Comparison of ENCODE assay signal across 1 cellular context in the genomic region with DNA sequence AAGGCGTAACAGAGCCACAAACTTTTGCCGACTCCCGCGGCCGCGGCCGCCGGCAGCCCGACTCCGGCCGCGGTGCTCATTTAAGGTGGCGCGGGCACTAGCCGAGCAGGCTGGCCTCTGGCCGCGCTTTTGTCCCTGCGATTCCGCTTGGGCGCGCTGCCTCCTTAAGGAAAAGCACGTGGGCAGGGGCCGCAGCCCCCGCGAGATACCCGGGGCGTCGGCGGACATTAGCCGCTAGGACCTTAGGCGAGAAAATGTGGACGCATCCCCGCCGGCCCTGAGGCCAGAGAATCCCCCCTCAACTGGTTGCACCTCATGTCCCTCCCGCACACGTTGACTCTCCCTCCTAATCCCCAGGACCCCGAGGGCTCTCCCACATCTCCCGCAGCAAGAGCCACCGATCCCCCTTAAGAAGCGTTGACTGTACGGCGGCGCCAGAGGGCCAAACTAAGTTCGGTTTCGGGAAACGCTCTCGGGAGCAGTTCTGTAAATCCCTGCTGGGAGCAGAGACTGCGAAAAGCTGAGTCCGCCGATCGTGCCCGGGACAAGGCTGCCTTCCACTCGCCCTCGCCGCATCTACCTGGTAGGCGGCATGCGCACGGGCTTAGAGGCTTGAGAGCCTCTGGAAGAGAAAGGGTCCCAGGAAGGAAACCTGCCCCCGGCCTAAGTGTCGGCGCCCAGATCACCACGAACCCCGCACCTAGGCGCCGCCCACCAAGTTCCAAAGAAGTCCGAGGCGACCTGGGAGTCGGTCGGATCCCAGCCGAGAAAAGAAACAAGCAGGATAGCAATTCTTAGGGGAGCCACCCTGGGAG.
TF ChIP-seq lines count a peak whose summit lies in the region.

No MANE protein-coding gene starts in this region.

TF ChIP-seq in HepG2, 621 proteins besides CTCF, POLR2A, EP300 and RAD21 (continued from another document and continues in another):
- TF ChIP-seq, protein P1, sequence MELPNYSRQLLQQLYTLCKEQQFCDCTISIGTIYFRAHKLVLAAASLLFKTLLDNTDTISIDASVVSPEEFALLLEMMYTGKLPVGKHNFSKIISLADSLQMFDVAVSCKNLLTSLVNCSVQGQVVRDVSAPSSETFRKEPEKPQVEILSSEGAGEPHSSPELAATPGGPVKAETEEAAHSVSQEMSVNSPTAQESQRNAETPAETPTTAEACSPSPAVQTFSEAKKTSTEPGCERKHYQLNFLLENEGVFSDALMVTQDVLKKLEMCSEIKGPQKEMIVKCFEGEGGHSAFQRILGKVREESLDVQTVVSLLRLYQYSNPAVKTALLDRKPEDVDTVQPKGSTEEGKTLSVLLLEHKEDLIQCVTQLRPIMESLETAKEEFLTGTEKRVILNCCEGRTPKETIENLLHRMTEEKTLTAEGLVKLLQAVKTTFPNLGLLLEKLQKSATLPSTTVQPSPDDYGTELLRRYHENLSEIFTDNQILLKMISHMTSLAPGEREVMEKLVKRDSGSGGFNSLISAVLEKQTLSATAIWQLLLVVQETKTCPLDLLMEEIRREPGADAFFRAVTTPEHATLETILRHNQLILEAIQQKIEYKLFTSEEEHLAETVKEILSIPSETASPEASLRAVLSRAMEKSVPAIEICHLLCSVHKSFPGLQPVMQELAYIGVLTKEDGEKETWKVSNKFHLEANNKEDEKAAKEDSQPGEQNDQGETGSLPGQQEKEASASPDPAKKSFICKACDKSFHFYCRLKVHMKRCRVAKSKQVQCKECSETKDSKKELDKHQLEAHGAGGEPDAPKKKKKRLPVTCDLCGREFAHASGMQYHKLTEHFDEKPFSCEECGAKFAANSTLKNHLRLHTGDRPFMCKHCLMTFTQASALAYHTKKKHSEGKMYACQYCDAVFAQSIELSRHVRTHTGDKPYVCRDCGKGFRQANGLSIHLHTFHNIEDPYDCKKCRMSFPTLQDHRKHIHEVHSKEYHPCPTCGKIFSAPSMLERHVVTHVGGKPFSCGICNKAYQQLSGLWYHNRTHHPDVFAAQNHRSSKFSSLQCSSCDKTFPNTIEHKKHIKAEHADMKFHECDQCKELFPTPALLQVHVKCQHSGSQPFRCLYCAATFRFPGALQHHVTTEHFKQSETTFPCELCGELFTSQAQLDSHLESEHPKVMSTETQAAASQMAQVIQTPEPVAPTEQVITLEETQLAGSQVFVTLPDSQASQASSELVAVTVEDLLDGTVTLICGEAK (IDR thresholded peaks at IDR 0.05): no peak
- TF ChIP-seq, protein P1 (CRISPR knock-in tag; IDR thresholded peaks at IDR 0.05): peak; percentile 70; the same call in 1 of the 2 replicates
- TF ChIP-seq MED1 (CRISPR knock-in tag; IDR thresholded peaks at IDR 0.05) (peak; percentile 54), AKAP8 (CRISPR knock-in tag; IDR thresholded peaks at IDR 0.05) (no peak), KLF15 (CRISPR knock-in tag; IDR thresholded peaks at IDR 0.05; ENCODE audit: borderline replicate concordance) (peak; percentile 90; the same call in 1 of the 2 replicates), ZKSCAN5 (CRISPR knock-in tag; IDR thresholded peaks at IDR 0.05) (no peak), ZNF296 (CRISPR knock-in tag; conservative IDR thresholded peaks at IDR 0.05) (peak; percentile 84), TSC22D2 (CRISPR knock-in tag; IDR thresholded peaks at IDR 0.05; ENCODE audit: borderline replicate concordance) (peak; percentile 83; the same call in 1 of the 2 replicates), ZNF263 (CRISPR knock-in tag; IDR thresholded peaks at IDR 0.05) (peak; percentile 63), ZNF143 (CRISPR knock-in tag; IDR thresholded peaks at IDR 0.05) (0 out of 2 replicates have a peak, but pooled peaks have one; percentile 61), GFI1 (CRISPR knock-in tag; IDR thresholded peaks at IDR 0.05; ENCODE audit: borderline replicate concordance) (peak; percentile 78)
- TF ChIP-seq, protein P2, sequence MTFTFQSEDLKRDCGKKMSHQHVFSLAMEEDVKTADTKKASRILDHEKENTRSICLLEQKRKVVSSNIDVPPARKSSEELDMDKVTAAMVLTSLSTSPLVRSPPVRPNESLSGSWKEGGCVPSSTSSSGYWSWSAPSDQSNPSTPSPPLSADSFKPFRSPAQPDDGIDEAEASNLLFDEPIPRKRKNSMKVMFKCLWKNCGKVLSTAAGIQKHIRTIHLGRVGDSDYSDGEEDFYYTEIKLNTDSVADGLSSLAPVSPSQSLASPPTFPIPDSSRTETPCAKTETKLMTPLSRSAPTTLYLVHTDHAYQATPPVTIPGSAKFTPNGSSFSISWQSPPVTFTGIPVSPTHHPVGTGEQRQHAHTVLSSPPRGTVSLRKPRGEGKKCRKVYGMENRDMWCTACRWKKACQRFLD (CRISPR knock-in tag; IDR thresholded peaks at IDR 0.05; ENCODE audit: borderline replicate concordance): peak; percentile 90; the same call in 1 of the 2 replicates
- TF ChIP-seq, protein P3, sequence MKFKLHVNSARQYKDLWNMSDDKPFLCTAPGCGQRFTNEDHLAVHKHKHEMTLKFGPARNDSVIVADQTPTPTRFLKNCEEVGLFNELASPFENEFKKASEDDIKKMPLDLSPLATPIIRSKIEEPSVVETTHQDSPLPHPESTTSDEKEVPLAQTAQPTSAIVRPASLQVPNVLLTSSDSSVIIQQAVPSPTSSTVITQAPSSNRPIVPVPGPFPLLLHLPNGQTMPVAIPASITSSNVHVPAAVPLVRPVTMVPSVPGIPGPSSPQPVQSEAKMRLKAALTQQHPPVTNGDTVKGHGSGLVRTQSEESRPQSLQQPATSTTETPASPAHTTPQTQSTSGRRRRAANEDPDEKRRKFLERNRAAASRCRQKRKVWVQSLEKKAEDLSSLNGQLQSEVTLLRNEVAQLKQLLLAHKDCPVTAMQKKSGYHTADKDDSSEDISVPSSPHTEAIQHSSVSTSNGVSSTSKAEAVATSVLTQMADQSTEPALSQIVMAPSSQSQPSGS (CRISPR knock-in tag; IDR thresholded peaks at IDR 0.05): 0 out of 2 replicates have a peak, but pooled peaks have one; percentile 23
- TF ChIP-seq, protein P4, sequence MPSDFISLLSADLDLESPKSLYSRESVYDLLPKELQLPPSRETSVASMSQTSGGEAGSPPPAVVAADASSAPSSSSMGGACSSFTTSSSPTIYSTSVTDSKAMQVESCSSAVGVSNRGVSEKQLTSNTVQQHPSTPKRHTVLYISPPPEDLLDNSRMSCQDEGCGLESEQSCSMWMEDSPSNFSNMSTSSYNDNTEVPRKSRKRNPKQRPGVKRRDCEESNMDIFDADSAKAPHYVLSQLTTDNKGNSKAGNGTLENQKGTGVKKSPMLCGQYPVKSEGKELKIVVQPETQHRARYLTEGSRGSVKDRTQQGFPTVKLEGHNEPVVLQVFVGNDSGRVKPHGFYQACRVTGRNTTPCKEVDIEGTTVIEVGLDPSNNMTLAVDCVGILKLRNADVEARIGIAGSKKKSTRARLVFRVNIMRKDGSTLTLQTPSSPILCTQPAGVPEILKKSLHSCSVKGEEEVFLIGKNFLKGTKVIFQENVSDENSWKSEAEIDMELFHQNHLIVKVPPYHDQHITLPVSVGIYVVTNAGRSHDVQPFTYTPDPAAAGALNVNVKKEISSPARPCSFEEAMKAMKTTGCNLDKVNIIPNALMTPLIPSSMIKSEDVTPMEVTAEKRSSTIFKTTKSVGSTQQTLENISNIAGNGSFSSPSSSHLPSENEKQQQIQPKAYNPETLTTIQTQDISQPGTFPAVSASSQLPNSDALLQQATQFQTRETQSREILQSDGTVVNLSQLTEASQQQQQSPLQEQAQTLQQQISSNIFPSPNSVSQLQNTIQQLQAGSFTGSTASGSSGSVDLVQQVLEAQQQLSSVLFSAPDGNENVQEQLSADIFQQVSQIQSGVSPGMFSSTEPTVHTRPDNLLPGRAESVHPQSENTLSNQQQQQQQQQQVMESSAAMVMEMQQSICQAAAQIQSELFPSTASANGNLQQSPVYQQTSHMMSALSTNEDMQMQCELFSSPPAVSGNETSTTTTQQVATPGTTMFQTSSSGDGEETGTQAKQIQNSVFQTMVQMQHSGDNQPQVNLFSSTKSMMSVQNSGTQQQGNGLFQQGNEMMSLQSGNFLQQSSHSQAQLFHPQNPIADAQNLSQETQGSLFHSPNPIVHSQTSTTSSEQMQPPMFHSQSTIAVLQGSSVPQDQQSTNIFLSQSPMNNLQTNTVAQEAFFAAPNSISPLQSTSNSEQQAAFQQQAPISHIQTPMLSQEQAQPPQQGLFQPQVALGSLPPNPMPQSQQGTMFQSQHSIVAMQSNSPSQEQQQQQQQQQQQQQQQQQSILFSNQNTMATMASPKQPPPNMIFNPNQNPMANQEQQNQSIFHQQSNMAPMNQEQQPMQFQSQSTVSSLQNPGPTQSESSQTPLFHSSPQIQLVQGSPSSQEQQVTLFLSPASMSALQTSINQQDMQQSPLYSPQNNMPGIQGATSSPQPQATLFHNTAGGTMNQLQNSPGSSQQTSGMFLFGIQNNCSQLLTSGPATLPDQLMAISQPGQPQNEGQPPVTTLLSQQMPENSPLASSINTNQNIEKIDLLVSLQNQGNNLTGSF (CRISPR knock-in tag; IDR thresholded peaks at IDR 0.05): peak; percentile 58; the same call in 1 of the 2 replicates
- TF ChIP-seq, protein P5, sequence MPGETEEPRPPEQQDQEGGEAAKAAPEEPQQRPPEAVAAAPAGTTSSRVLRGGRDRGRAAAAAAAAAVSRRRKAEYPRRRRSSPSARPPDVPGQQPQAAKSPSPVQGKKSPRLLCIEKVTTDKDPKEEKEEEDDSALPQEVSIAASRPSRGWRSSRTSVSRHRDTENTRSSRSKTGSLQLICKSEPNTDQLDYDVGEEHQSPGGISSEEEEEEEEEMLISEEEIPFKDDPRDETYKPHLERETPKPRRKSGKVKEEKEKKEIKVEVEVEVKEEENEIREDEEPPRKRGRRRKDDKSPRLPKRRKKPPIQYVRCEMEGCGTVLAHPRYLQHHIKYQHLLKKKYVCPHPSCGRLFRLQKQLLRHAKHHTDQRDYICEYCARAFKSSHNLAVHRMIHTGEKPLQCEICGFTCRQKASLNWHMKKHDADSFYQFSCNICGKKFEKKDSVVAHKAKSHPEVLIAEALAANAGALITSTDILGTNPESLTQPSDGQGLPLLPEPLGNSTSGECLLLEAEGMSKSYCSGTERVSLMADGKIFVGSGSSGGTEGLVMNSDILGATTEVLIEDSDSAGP (CRISPR knock-in tag; IDR thresholded peaks at IDR 0.05; ENCODE audit: borderline replicate concordance): peak; percentile 99
- TF ChIP-seq, protein P6, sequence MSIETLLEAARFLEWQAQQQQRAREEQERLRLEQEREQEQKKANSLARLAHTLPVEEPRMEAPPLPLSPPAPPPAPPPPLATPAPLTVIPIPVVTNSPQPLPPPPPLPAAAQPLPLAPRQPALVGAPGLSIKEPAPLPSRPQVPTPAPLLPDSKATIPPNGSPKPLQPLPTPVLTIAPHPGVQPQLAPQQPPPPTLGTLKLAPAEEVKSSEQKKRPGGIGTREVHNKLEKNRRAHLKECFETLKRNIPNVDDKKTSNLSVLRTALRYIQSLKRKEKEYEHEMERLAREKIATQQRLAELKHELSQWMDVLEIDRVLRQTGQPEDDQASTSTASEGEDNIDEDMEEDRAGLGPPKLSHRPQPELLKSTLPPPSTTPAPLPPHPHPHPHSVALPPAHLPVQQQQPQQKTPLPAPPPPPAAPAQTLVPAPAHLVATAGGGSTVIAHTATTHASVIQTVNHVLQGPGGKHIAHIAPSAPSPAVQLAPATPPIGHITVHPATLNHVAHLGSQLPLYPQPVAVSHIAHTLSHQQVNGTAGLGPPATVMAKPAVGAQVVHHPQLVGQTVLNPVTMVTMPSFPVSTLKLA (IDR thresholded peaks at IDR 0.05): peak; percentile 73
- TF ChIP-seq, protein P7, sequence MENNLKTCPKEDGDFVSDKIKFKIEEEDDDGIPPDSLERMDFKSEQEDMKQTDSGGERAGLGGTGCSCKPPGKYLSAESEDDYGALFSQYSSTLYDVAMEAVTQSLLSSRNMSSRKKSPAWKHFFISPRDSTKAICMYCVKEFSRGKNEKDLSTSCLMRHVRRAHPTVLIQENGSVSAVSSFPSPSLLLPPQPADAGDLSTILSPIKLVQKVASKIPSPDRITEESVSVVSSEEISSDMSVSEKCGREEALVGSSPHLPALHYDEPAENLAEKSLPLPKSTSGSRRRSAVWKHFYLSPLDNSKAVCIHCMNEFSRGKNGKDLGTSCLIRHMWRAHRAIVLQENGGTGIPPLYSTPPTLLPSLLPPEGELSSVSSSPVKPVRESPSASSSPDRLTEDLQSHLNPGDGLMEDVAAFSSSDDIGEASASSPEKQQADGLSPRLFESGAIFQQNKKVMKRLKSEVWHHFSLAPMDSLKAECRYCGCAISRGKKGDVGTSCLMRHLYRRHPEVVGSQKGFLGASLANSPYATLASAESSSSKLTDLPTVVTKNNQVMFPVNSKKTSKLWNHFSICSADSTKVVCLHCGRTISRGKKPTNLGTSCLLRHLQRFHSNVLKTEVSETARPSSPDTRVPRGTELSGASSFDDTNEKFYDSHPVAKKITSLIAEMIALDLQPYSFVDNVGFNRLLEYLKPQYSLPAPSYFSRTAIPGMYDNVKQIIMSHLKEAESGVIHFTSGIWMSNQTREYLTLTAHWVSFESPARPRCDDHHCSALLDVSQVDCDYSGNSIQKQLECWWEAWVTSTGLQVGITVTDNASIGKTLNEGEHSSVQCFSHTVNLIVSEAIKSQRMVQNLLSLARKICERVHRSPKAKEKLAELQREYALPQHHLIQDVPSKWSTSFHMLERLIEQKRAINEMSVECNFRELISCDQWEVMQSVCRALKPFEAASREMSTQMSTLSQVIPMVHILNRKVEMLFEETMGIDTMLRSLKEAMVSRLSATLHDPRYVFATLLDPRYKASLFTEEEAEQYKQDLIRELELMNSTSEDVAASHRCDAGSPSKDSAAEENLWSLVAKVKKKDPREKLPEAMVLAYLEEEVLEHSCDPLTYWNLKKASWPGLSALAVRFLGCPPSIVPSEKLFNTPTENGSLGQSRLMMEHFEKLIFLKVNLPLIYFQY (CRISPR knock-in tag; IDR thresholded peaks at IDR 0.05; ENCODE audit: borderline replicate concordance): no peak
- TF ChIP-seq, protein P8, sequence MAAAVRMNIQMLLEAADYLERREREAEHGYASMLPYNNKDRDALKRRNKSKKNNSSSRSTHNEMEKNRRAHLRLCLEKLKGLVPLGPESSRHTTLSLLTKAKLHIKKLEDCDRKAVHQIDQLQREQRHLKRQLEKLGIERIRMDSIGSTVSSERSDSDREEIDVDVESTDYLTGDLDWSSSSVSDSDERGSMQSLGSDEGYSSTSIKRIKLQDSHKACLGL (CRISPR knock-in tag; IDR thresholded peaks at IDR 0.05): peak; percentile 82
